ENCODE assay signal across 5 cellular contexts in genomic region chr1:155741908-155742307, GRCh38.
"Had no signal": no experiment of that assay in that cellular context is flagged by ENCODE, and none has a peak within 500 bp of the region (broad histone marks: within the 10 kb centered on the region; RNA-seq: fewer than 3 reads in every experiment).

No MANE protein-coding gene starts in this region.

- DNase-seq: H9, HCEC 1CT, IMR-90, KBM-7 had no signal

- H3K4me1 Mint-ChIP-seq: H9 had no signal

- H3K4me3 Mint-ChIP-seq: GM23338, H9 had no signal

- H3K27ac Mint-ChIP-seq: GM23338, H9 had no signal

- H3K9me3 Mint-ChIP-seq: H9 had no signal

- ATAC-seq: GM23338 had no signal
